Comparison of ENCODE assay signal across 8 cellular contexts in the genomic region with DNA sequence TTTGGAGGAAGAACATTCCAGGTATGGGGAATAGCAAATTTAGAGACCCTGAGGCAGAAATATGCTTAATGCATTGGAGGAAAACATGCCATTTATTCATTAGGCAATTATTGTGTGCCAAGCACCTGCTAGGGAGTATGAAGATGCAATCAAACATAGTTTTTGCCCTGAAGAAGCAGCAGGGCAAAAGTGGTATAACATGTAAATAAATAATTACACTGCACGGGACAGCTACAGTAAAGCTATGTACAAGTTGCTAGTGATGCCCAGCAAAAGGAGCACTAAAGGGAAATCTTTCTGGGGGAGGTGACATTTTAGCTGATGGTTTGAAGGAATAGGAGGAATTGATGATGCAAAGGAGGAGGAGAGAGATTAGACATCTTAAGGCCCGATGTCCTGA. TPM values are rescaled to one million over a fixed set of nuclear protein-coding genes. Genes with fewer than 3 reads are reported as not detected.
DNase-seq lines count a peak whose midpoint lies in the region; TF ChIP-seq lines count a peak whose summit lies in the region.

No MANE protein-coding gene starts in this region.

- no peaks in the 10 kb centered on the region for H3K27me3 ChIP-seq in CD8-positive, alpha-beta memory T cell (ENCODE audit: insufficient read depth, low read length, poor library complexity, severe bottlenecking)
- H3K27me3 ChIP-seq in duodenal mucosa (ENCODE audit: control insufficient read depth in 1 of 2, insufficient read depth in 2 of 2, low read length in 2 of 2) (no peaks in the 10 kb centered on the region), osteoblast (ENCODE audit: insufficient read depth, low read length) (no peaks in the 10 kb centered on the region)

- peaks cover 16% of the 10 kb centered on the region for H3K4me1 ChIP-seq in CD8-positive, alpha-beta memory T cell (ENCODE audit: insufficient read depth, low read length)
- H3K4me1 ChIP-seq in duodenal mucosa (ENCODE audit: control insufficient read depth in 1 of 2, insufficient read depth in 2 of 2, low read length in 2 of 2) (peaks cover 19 to 22% of the 10 kb centered on the region in 2 donors), osteoblast (ENCODE audit: insufficient read depth, low read length) (peaks cover 13% of the 10 kb centered on the region)

- DNase-seq in CD8-positive, alpha-beta memory T cell, result peak in 1 of 5 donors; percentile 17
- DNase-seq in NAMALWA (ENCODE audit: low spot score), result peak; percentile 67
- DNase-seq in osteoblast (ENCODE audit: insufficient read length, low spot score, missing footprints), result no peak
- no peak for DNase-seq in G401 (ENCODE audit: low spot score)
- no peak for DNase-seq in globus pallidus (ENCODE audit: low spot score)
- DNase-seq in activated gamma-delta T cell treated with Interleukin-2 at 50 U/mL for 16 hours, result no peak
- DNase-seq in activated CD4-positive, alpha-beta T cell treated with anti-CD3 and anti-CD28 coated beads, Interleukin-2, amount 50 U/mL, for 4 hours, result no peak

- peak overlapping the region; percentile 89 to 100 (median 97) for H3K27ac Mint-ChIP-seq in CD8-positive, alpha-beta memory T cell

- H3K4me3 ChIP-seq in CD8-positive, alpha-beta memory T cell (ENCODE audit: low read length), result peak overlapping the region; percentile 65
- H3K4me3 ChIP-seq in duodenal mucosa (ENCODE audit: low read depth in 1 of 2, low read length in 2 of 2), result peak overlapping the region; percentile 73 to 92
- H3K4me3 ChIP-seq in osteoblast (ENCODE audit: insufficient read depth, low read length), result peak overlapping the region; percentile 87

- H3K9ac ChIP-seq in duodenal mucosa (ENCODE audit: low read depth in 1 of 2, low read length in 2 of 2), result peak overlapping the region; percentile 20 to 36

- no peaks in the 10 kb centered on the region for H3K27me3 Mint-ChIP-seq in CD8-positive, alpha-beta memory T cell

- peak overlapping the region; percentile 81 to 99 (median 88) for H3K4me3 Mint-ChIP-seq in CD8-positive, alpha-beta memory T cell

- no peaks in the 10 kb centered on the region for H3K9me3 Mint-ChIP-seq in CD8-positive, alpha-beta memory T cell

- H3K4me1 Mint-ChIP-seq in CD8-positive, alpha-beta memory T cell, result peaks cover 36 to 49% (median 46%) of the 10 kb centered on the region in 3 donors

- peak overlapping the region; percentile 92 for H3K27ac ChIP-seq in CD8-positive, alpha-beta memory T cell (ENCODE audit: low read depth, low read length)
- H3K27ac ChIP-seq in duodenal mucosa (ENCODE audit: low read depth, low read length) (no peak overlapping the region), osteoblast (ENCODE audit: low read depth, low read length) (peak overlapping the region; percentile 66)

- H3K36me3 Mint-ChIP-seq in CD8-positive, alpha-beta memory T cell, result peaks cover 0 to 20% (median 0%) of the 10 kb centered on the region in 3 donors

- H3K4me2 ChIP-seq in osteoblast (ENCODE audit: insufficient read depth, low read length), result peak overlapping the region; percentile 98

- H2AFZ ChIP-seq in osteoblast (ENCODE audit: low read length), result peak overlapping the region; percentile 98

- in situ Hi-C loops in G401 (cut with HindIII; ENCODE audit: low sequenced_read_pairs), result no loop called here

- TF ChIP-seq CTCF in osteoblast (IDR thresholded peaks at IDR 0.05; ENCODE audit: extremely low read depth, low read depth, low read length), result no peak

- no peaks in the 10 kb centered on the region for H3K36me3 ChIP-seq in CD8-positive, alpha-beta memory T cell (ENCODE audit: insufficient read depth, low read length)
- H3K36me3 ChIP-seq in duodenal mucosa (ENCODE audit: control insufficient read depth in 1 of 2, insufficient read depth in 2 of 2, low read length in 2 of 2) (no peaks in the 10 kb centered on the region), osteoblast (ENCODE audit: insufficient read depth, low read length) (peaks cover 3% of the 10 kb centered on the region)

- H3K9me3 ChIP-seq in CD8-positive, alpha-beta memory T cell (ENCODE audit: low read length), result no peaks in the 10 kb centered on the region
- H3K9me3 ChIP-seq in duodenal mucosa (ENCODE audit: control insufficient read depth in 1 of 2, low read length in 2 of 2), result no peaks in the 10 kb centered on the region
- no peaks in the 10 kb centered on the region for H3K9me3 ChIP-seq in osteoblast (ENCODE audit: low read depth, low read length)

- H3K79me2 ChIP-seq in osteoblast (ENCODE audit: insufficient read depth, low read length), result peaks cover 39% of the 10 kb centered on the region

- H4K20me1 ChIP-seq in osteoblast (ENCODE audit: insufficient read depth, low read length), result peaks cover 4% of the 10 kb centered on the region

- CTCF ChIA-PET in CD8-positive, alpha-beta memory T cell (lab: Charles Lee), result interaction anchor here (0.7 to 2.9 kb wide), 4 partner anchors 19 to 107 kb away, joined by 4 to 10 read pairs (median 9); a partner anchor contains a TSS

- POLR2A ChIA-PET in CD8-positive, alpha-beta memory T cell (lab: Charles Lee), result interaction anchor here (0.7 to 1.2 kb wide), 5 partner anchors 18 to 209 kb away, joined by 4 to 6 read pairs (median 5); a partner anchor contains a TSS

RNA-seq across cellular contexts. Expression of a gene that starts 0.6 kb away (rescaled TPM):
- 10 to 100 TPM; 48.8 to 49.1 TPM for total RNA-seq in CD8-positive, alpha-beta memory T cell
- 11.8 TPM for polyA plus RNA-seq in CD8-positive, alpha-beta memory T cell
- 14.5 and 16.2 TPM in 2 replicates for total RNA-seq in osteoblast
- 14.5 and 16.9 TPM in 2 replicates for total RNA-seq in G401 (2014; rRNA removed; shearing (Covaris generic))

RNA-seq across cellular contexts. Expression of a gene that starts 21.4 kb away (rescaled TPM):
- total RNA-seq in CD8-positive, alpha-beta memory T cell, result 1 to 10 TPM; 1.9 TPM
- polyA plus RNA-seq in CD8-positive, alpha-beta memory T cell, result 1.4 TPM
- total RNA-seq in osteoblast, result 0.29 TPM in 1 of 2 replicates, not detected in the other
- 3.1 and 3.4 TPM in 2 replicates for total RNA-seq in G401 (2014; rRNA removed; shearing (Covaris generic))

RNA-seq across cellular contexts. Expression of a gene that starts 33.4 kb away (rescaled TPM):
- total RNA-seq in CD8-positive, alpha-beta memory T cell, result under 1 TPM; 0.11 to 0.13 TPM
- polyA plus RNA-seq in CD8-positive, alpha-beta memory T cell, result not detected
- 0.36 and 0.59 TPM in 2 replicates for total RNA-seq in osteoblast
- 0.03 TPM in 1 of 2 replicates, not detected in the other for total RNA-seq in G401 (2014; rRNA removed; shearing (Covaris generic))

RNA-seq across cellular contexts. Expression of a gene that starts 40.0 kb away (rescaled TPM):
- total RNA-seq in CD8-positive, alpha-beta memory T cell, result 10 to 100 TPM; 48.9 to 49.1 TPM
- 86.5 TPM for polyA plus RNA-seq in CD8-positive, alpha-beta memory T cell
- 98.8 and 126 TPM in 2 replicates for total RNA-seq in osteoblast
- 49.4 and 92.9 TPM in 2 replicates for total RNA-seq in G401 (2014; rRNA removed; shearing (Covaris generic))

RNA-seq across cellular contexts. Expression of a gene that starts 40.1 kb away (rescaled TPM):
- 100 to 1,000 TPM; 122 to 124 TPM for total RNA-seq in CD8-positive, alpha-beta memory T cell
- polyA plus RNA-seq in CD8-positive, alpha-beta memory T cell, result 19.6 TPM
- total RNA-seq in osteoblast, result 28.6 and 29.5 TPM in 2 replicates
- 46.8 and 54.0 TPM in 2 replicates for total RNA-seq in G401 (2014; rRNA removed; shearing (Covaris generic))
